ENCODE assay signal across 11 cellular contexts in the genomic region with DNA sequence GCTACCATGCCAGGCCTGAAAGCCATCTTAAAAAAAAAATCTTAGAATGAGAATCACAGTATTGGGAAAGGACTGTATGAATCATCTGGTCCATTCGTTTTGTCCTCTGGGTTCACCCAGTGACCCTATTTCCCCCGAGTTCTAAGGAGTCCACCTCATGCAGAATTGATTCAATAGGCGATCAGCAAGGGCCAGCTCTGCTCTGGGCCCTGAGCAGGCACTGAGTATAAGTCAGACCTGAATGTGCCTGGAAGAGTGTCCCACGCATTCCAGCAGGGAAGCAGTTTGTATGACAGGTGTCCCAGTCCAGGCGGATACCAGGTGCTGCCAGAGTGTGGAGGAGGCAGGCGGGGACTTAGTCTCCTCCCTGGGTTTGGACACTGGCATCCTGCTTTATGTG. TPM values are rescaled to one million over a fixed set of nuclear protein-coding genes. Genes with fewer than 3 reads are reported as not detected.
DNase-seq lines count a peak whose midpoint lies in the region; ATAC-seq and TF ChIP-seq lines count a peak whose summit lies in the region.
"Had no signal": no experiment of that assay in that cellular context is flagged by ENCODE, and none has a peak within 500 bp of the region (broad histone marks: within the 10 kb centered on the region; RNA-seq: fewer than 3 reads in every experiment).

No MANE protein-coding gene starts in this region.

- H2AK9ac ChIP-seq in IMR-90 (replicated peaks; ENCODE audit: low read depth, low read length, poor library complexity), result peak overlapping the region; percentile 87

- BruUV-seq in IMR-90 (replicated peaks; lab: Mats Ljungman, UMichigan), result no TSS peak

- POLR2A ChIA-PET in IMR-90 (lab: Charles Lee; ENCODE audit: unreplicated experiment), result interaction anchor here (0.5 kb wide), 1 partner anchor 1804 kb away, joined by 3 read pairs; no protein-coding TSS in a partner anchor

- CTCF ChIA-PET in IMR-90 (lab: Yijun Ruan, JAX), result interaction anchor here (1.0 to 1.2 kb wide), 2 partner anchors 10 to 29 kb away, joined by 4 to 5 read pairs; no protein-coding TSS in a partner anchor

- H3K36me3 Mint-ChIP-seq in central memory CD8-positive, alpha-beta T cell (ENCODE audit: insufficient read depth), result peaks cover 3% of the 10 kb centered on the region
- H3K36me3 Mint-ChIP-seq: activated naive CD8-positive, alpha-beta T cell treated with anti-CD3 and anti-CD28 coated beads, Interleukin-2, amount 10 ng/mL, durations not matched to agents 7 days and 5 days had no signal

- peak overlapping the region; percentile 70 for H3K4me3 Mint-ChIP-seq in central memory CD8-positive, alpha-beta T cell

- peak; percentile 17 for DNase-seq in IMR-90
- no peak for DNase-seq in central memory CD8-positive, alpha-beta T cell (ENCODE audit: low spot score in 2 of 2)
- DNase-seq in mesenchymal stem cell, result peak; percentile 67
- DNase-seq in stomach, result no peak
- DNase-seq in NCI-H1694 treated with DMSO at 0.1 percent for 48 hours (lab: John Stamatoyannopoulos, UW), result no peak
- DNase-seq: activated naive CD8-positive, alpha-beta T cell treated with anti-CD3 and anti-CD28 coated beads, Interleukin-2, amount 10 ng/mL, durations not matched to agents 7 days and 5 days; NCI-H187; stimulated activated CD4-positive, alpha-beta T cell treated with anti-CD3 and anti-CD28 coated beads, Interleukin-4, amount 100 ng/mL, for 1 hour had no signal

- H3K56ac ChIP-seq in IMR-90 (ENCODE audit: extremely low read depth, insufficient read depth, low read length), result no peak overlapping the region

- H3K9ac ChIP-seq in IMR-90 (ENCODE audit: low read depth, low read length) (peak overlapping the region; percentile 44), mesenchymal stem cell (ENCODE audit: low read length) (peak overlapping the region; percentile 98)

- H3K4me2 ChIP-seq in IMR-90 (ENCODE audit: low read depth, low read length) (no peak overlapping the region), mesenchymal stem cell (ENCODE audit: low read length, poor library complexity, severe bottlenecking) (no peak overlapping the region)

- peak overlapping the region; percentile 7; the same call in 1 of the 2 replicates for H3K18ac ChIP-seq in IMR-90 (ENCODE audit: low read depth, low read length)
- H3K18ac ChIP-seq in mesenchymal stem cell (ENCODE audit: low read depth in 1 of 2, low read length in 2 of 2), result peak overlapping the region; percentile 52 to 89

- H2AK5ac ChIP-seq in IMR-90 (ENCODE audit: low read depth, low read length) (peak overlapping the region; percentile 94), mesenchymal stem cell (ENCODE audit: low read length, severe bottlenecking) (peak overlapping the region; percentile 79)

- H3K9me3 ChIP-seq in IMR-90 (ENCODE audit: control insufficient read depth, insufficient read depth, low read length) (no peaks in the 10 kb centered on the region), mesenchymal stem cell (ENCODE audit: control insufficient read depth, low read length) (no peaks in the 10 kb centered on the region), stomach (no peaks in the 10 kb centered on the region)

- TF ChIP-seq EP300 in stomach (IDR thresholded peaks at IDR 0.05), result no peak

- H4K5ac ChIP-seq in IMR-90 (ENCODE audit: low read depth, low read length), result peak overlapping the region; percentile 45

- no peak for ATAC-seq in IMR-90 (ENCODE audit: low read depth)
- no peak for ATAC-seq in central memory CD8-positive, alpha-beta T cell (replicated peaks; ENCODE audit: extremely low read depth, poor library complexity, severe bottlenecking)
- no peak for ATAC-seq in HG02623 (IDR thresholded peaks at IDR 0.05; ENCODE audit: unreplicated experiment)
- ATAC-seq in HG03342 (IDR thresholded peaks at IDR 0.05; ENCODE audit: unreplicated experiment), result no peak
- ATAC-seq in HG02870 (IDR thresholded peaks at IDR 0.05; ENCODE audit: unreplicated experiment), result no peak

- H3K4ac ChIP-seq in IMR-90 (ENCODE audit: low read depth, low read length) (peak overlapping the region; percentile 78), mesenchymal stem cell (ENCODE audit: low read depth in 1 of 2, low read length in 2 of 2) (peak overlapping the region; percentile 29 to 69)

- peak overlapping the region; percentile 79 for H4K91ac ChIP-seq in IMR-90 (ENCODE audit: insufficient read depth, low read depth, low read length)
- H4K91ac ChIP-seq in mesenchymal stem cell (ENCODE audit: low read length), result peak overlapping the region; percentile 82

- H3K79me1 ChIP-seq in IMR-90 (ENCODE audit: low read depth in 1 of 2, low read length in 2 of 2) (peaks cover 22 to 47% of the 10 kb centered on the region in 2 experiments), mesenchymal stem cell (replicated peaks; ENCODE audit: low read length, poor library complexity, severe bottlenecking) (no peaks in the 10 kb centered on the region)

- H2BK15ac ChIP-seq in IMR-90 (ENCODE audit: low read depth, low read length), result peak overlapping the region; percentile 79; the same call in 2 of the 3 replicates
- H2BK15ac ChIP-seq in mesenchymal stem cell (ENCODE audit: low read depth, poor library complexity, severe bottlenecking), result peak overlapping the region; percentile 57

- H4K8ac ChIP-seq in IMR-90 (ENCODE audit: low read depth in 2 of 2, low read length in 2 of 2) (peak overlapping the region; percentile 70 to 84; a peak in 3 of 4 replicates), mesenchymal stem cell (ENCODE audit: low read length) (peak overlapping the region; percentile 35)

- H3K23ac ChIP-seq in IMR-90 (ENCODE audit: low read depth, low read length) (no peak overlapping the region), mesenchymal stem cell (ENCODE audit: low read length in 2 of 2) (no peak overlapping the region)

- peaks cover 23% of the 10 kb centered on the region; the same call in 1 of the 2 replicates for H3K9me1 ChIP-seq in IMR-90 (ENCODE audit: insufficient read depth, low read length)

- TF ChIP-seq POLR2A in IMR-90 (IDR thresholded peaks at IDR 0.05; ENCODE audit: low read depth, low read length) (no peak), stomach (IDR thresholded peaks at IDR 0.05) (no peak)

- intact Hi-C loops in IMR-90 (cut with micrococcal nuclease), result no loop called here
- intact Hi-C loops in stomach (cut with DNase I; ENCODE audit: low total_unique reads), result no loop called here

- H3K14ac ChIP-seq in IMR-90 (replicated peaks; ENCODE audit: low read depth, low read length) (peak overlapping the region; percentile 40; the same call in 1 of the 2 replicates), mesenchymal stem cell (ENCODE audit: low read length in 2 of 2) (peak overlapping the region in 1 of 2 experiments; percentile 85)

- WGBS in IMR-90 (ENCODE audit: extremely low coverage in 2 of 2, insufficient read length in 1 of 2), 2 experiments, result 65% methylated on average over 3 of the region's 6 CpGs; no CpG with 5 or more reads in 1 of the 2 experiments
- 92% methylated on average over 6 of the region's 6 CpGs for WGBS in mesenchymal stem cell
- 78 to 92% (median 83%) methylated on average over 6 of the region's 6 CpGs for whole genome bisulfite sequencing in stomach, 5 donors

- H3K27me3 ChIP-seq in IMR-90 (ENCODE audit: control insufficient read depth, insufficient read depth, low read length) (no peaks in the 10 kb centered on the region), mesenchymal stem cell (ENCODE audit: control insufficient read depth in 1 of 2, insufficient read depth in 1 of 2, low read length in 2 of 2) (no peaks in the 10 kb centered on the region), stomach (no peaks in the 10 kb centered on the region)

- dilution Hi-C loops in IMR-90 (cut with HindIII; ENCODE audit: low sequenced_read_pairs, unreplicated experiment), result no loop called here

- H3K27me3 Mint-ChIP-seq in central memory CD8-positive, alpha-beta T cell, result peaks cover 28% of the 10 kb centered on the region

- H3K4me3 ChIP-seq in IMR-90 (ENCODE audit: insufficient read depth, low read depth, low read length), result no peak overlapping the region
- H3K4me3 ChIP-seq in mesenchymal stem cell (ENCODE audit: insufficient read depth in 1 of 2, low read depth in 1 of 2, low read length in 2 of 2), result peak overlapping the region in 1 of 2 experiments; percentile 86
- peak overlapping the region in 1 of 4 donors; percentile 56 for H3K4me3 ChIP-seq in stomach

- H2BK12ac ChIP-seq in mesenchymal stem cell (ENCODE audit: low read length in 2 of 2), result peak overlapping the region; percentile 91 to 97

- peak overlapping the region; percentile 49 for H3K27ac Mint-ChIP-seq in central memory CD8-positive, alpha-beta T cell (ENCODE audit: low read depth)
- H3K27ac Mint-ChIP-seq: activated naive CD8-positive, alpha-beta T cell treated with anti-CD3 and anti-CD28 coated beads, Interleukin-2, amount 10 ng/mL, durations not matched to agents 7 days and 5 days had no signal

- in situ Hi-C loops in IMR-90 (cut with MboI; ENCODE audit: low sequenced_read_pairs), result no loop called here

- H3K27ac ChIP-seq in IMR-90 (ENCODE audit: insufficient read depth, low read length) (peak overlapping the region; percentile 22; the same call in 1 of the 2 replicates), mesenchymal stem cell (ENCODE audit: low read length, poor library complexity, severe bottlenecking) (no peak overlapping the region), stomach (peak overlapping the region in 3 of 5 donors; percentile 14 to 84 (median 81))

- no peak for TF ChIP-seq CTCF in IMR-90 (conservative IDR thresholded peaks at IDR 0.05; ENCODE audit: low read depth, low read length)
- TF ChIP-seq CTCF in stomach (IDR thresholded peaks at IDR 0.05), result no peak

- peak overlapping the region; percentile 9 for H2AFZ ChIP-seq in IMR-90 (replicated peaks; ENCODE audit: low read length, poor library complexity)
- H2AFZ ChIP-seq in mesenchymal stem cell (ENCODE audit: low read depth, low read length), result no peak overlapping the region

- no peak for TF ChIP-seq RAD21 in IMR-90 (IDR thresholded peaks at IDR 0.05; ENCODE audit: low read length)

- H3K9me3 Mint-ChIP-seq in central memory CD8-positive, alpha-beta T cell, result no peaks in the 10 kb centered on the region
- H3K9me3 Mint-ChIP-seq: activated naive CD8-positive, alpha-beta T cell treated with anti-CD3 and anti-CD28 coated beads, Interleukin-2, amount 10 ng/mL, durations not matched to agents 7 days and 5 days had no signal

- H2BK5ac ChIP-seq in IMR-90 (ENCODE audit: low read depth, low read length, poor library complexity, severe bottlenecking), result no peak overlapping the region
- no peak overlapping the region for H2BK5ac ChIP-seq in mesenchymal stem cell (ENCODE audit: low read depth, low read length, poor library complexity, severe bottlenecking)

- H3K4me1 Mint-ChIP-seq in central memory CD8-positive, alpha-beta T cell, result peaks cover 12% of the 10 kb centered on the region

- H2BK120ac ChIP-seq in IMR-90 (ENCODE audit: low read depth, low read length) (peak overlapping the region; percentile 72), mesenchymal stem cell (ENCODE audit: low read depth, low read length) (peak overlapping the region; percentile 11)

- H4K20me1 ChIP-seq in IMR-90 (ENCODE audit: insufficient read depth, low read length), result peaks cover 8% of the 10 kb centered on the region; the same call in 1 of the 2 replicates

- H3K36me3 ChIP-seq in IMR-90 (ENCODE audit: control insufficient read depth, insufficient read depth, low read length) (peaks cover 19% of the 10 kb centered on the region), mesenchymal stem cell (ENCODE audit: control insufficient read depth in 1 of 2, insufficient read depth in 2 of 2, low read depth in 1 of 2, low read length in 2 of 2) (peaks cover 5 to 25% of the 10 kb centered on the region in 2 experiments), stomach (no peaks in the 10 kb centered on the region)

- peak overlapping the region; percentile 32; the same call in 1 of the 2 replicates for H2BK20ac ChIP-seq in IMR-90 (ENCODE audit: low read depth, low read length)

- H3K4me1 ChIP-seq in IMR-90 (ENCODE audit: control insufficient read depth, insufficient read depth, low read length) (peaks cover 38% of the 10 kb centered on the region), mesenchymal stem cell (ENCODE audit: control insufficient read depth, insufficient read depth, low read depth, low read length) (peaks cover 19% of the 10 kb centered on the region), stomach (peaks cover 14 to 60% (median 43%) of the 10 kb centered on the region in 4 donors)

RNA-seq across cellular contexts. Expression of a gene that starts 0.9 kb away (rescaled TPM):
- 16.4 and 23.1 TPM in 2 replicates for total RNA-seq in IMR-90 (2012; rRNA removed)
- 49.9 and 50.5 TPM in 2 replicates for polyA plus RNA-seq in IMR-90 (2012; rRNA removed)
- polyA plus RNA-seq in IMR-90 (2012; cell fraction: cytosol; rRNA removed), result 82.4 and 91.3 TPM in 2 replicates
- 45.0 and 48.2 TPM in 2 replicates for polyA plus RNA-seq in IMR-90 (2012; cell fraction: nucleus; rRNA removed; ENCODE audit: low replicate concordance)
- 24.1 TPM for polyA plus RNA-seq in mesenchymal stem cell (2013, experiment 1 of 2)
- polyA plus RNA-seq in mesenchymal stem cell (2013, experiment 2 of 2), result 24.2 TPM
- 10 to 100 TPM in 2 of 5 donors, 1 to 10 TPM in 2, not detected in 1; 2.2 to 23.3 (median 9.2) TPM for total RNA-seq in stomach
- 100 to 1,000 TPM in 1 of 3 donors, 10 to 100 TPM in 1, 1 to 10 TPM in 1; 6.5 to 106 (median 21.5) TPM for polyA plus RNA-seq in stomach

RNA-seq across cellular contexts. Expression of a gene that starts 19.9 kb away (rescaled TPM):
- total RNA-seq in IMR-90 (2012; rRNA removed) (53.6 and 58.6 TPM in 2 replicates), stomach (10 to 100 TPM; 17.5 to 74.5 (median 25.2) TPM)
- polyA plus RNA-seq in IMR-90 (2012; rRNA removed) (43.0 and 44.3 TPM in 2 replicates), stomach (10 to 100 TPM; 13.0 to 19.9 (median 16.8) TPM)
- 24.6 and 31.4 TPM in 2 replicates for polyA plus RNA-seq in IMR-90 (2012; cell fraction: cytosol; rRNA removed)
- 29.3 and 58.8 TPM in 2 replicates for polyA plus RNA-seq in IMR-90 (2012; cell fraction: nucleus; rRNA removed; ENCODE audit: low replicate concordance)
- polyA plus RNA-seq in mesenchymal stem cell (2013, experiment 1 of 2), result 6.9 TPM
- polyA plus RNA-seq in mesenchymal stem cell (2013, experiment 2 of 2), result 7.5 TPM

Comparison
In these comparisons a context has a peak if more than half of its experiments do, and no peak if none do; other contexts are left out.
1. DNase-seq: peak in IMR-90 (single experiment) and mesenchymal stem cell (single experiment); none in central memory CD8-positive, alpha-beta T cell (0 of 2), stomach (single experiment) and NCI-H1694 treated with DMSO at 0.1 percent for 48 hours (single experiment).